ENCODE assay signal across 1 cellular context in genomic region chr16:14629919-14630619, GRCh38.
A peak's percentile ranks its signal among the peaks of the same experiment; 100 is the strongest.
TF ChIP-seq lines count a peak whose summit lies in the region.

A gene with protein sequence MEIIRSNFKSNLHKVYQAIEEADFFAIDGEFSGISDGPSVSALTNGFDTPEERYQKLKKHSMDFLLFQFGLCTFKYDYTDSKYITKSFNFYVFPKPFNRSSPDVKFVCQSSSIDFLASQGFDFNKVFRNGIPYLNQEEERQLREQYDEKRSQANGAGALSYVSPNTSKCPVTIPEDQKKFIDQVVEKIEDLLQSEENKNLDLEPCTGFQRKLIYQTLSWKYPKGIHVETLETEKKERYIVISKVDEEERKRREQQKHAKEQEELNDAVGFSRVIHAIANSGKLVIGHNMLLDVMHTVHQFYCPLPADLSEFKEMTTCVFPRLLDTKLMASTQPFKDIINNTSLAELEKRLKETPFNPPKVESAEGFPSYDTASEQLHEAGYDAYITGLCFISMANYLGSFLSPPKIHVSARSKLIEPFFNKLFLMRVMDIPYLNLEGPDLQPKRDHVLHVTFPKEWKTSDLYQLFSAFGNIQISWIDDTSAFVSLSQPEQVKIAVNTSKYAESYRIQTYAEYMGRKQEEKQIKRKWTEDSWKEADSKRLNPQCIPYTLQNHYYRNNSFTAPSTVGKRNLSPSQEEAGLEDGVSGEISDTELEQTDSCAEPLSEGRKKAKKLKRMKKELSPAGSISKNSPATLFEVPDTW (minus strand): TSS chr16:14630260. CDS start chr16:14630125, 135 bp downstream.

TF ChIP-seq in HepG2, 621 proteins besides CTCF, POLR2A, EP300 and RAD21 (continued from another document and continues in another):
- TF ChIP-seq ZNF580 (CRISPR knock-in tag; IDR thresholded peaks at IDR 0.05; ENCODE audit: borderline replicate concordance, low read depth), result peak; percentile 76; the same call in 1 of the 2 replicates
- TF ChIP-seq ZBTB21 (CRISPR knock-in tag; IDR thresholded peaks at IDR 0.05), result peak; percentile 82
- TF ChIP-seq, protein P1, sequence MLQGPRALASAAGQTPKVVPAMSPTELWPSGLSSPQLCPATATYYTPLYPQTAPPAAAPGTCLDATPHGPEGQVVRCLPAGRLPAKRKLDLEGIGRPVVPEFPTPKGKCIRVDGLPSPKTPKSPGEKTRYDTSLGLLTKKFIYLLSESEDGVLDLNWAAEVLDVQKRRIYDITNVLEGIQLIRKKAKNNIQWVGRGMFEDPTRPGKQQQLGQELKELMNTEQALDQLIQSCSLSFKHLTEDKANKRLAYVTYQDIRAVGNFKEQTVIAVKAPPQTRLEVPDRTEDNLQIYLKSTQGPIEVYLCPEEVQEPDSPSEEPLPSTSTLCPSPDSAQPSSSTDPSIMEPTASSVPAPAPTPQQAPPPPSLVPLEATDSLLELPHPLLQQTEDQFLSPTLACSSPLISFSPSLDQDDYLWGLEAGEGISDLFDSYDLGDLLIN (CRISPR knock-in tag; IDR thresholded peaks at IDR 0.05; ENCODE audit: borderline replicate concordance), result peak; percentile 96; the same call in 1 of the 2 replicates
- TF ChIP-seq ZNF557 (CRISPR knock-in tag; IDR thresholded peaks at IDR 0.05), result peak; percentile 55
- peak; percentile 58 for TF ChIP-seq ZSCAN25 (CRISPR knock-in tag; IDR thresholded peaks at IDR 0.05)
- no peak; the same call in 1 of the 2 replicates for TF ChIP-seq FUBP1 (CRISPR knock-in tag; IDR thresholded peaks at IDR 0.05; ENCODE audit: borderline replicate concordance)
- TF ChIP-seq, protein P2, sequence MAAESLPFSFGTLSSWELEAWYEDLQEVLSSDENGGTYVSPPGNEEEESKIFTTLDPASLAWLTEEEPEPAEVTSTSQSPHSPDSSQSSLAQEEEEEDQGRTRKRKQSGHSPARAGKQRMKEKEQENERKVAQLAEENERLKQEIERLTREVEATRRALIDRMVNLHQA (CRISPR knock-in tag; IDR thresholded peaks at IDR 0.05), result 0 out of 2 replicates have a peak, but pooled peaks have one; percentile 30
- peak; percentile 89 for TF ChIP-seq CREB1 (IDR thresholded peaks at IDR 0.05)
- TF ChIP-seq CREB1 (CRISPR knock-in tag; IDR thresholded peaks at IDR 0.05), result no peak
- TF ChIP-seq, protein P3, sequence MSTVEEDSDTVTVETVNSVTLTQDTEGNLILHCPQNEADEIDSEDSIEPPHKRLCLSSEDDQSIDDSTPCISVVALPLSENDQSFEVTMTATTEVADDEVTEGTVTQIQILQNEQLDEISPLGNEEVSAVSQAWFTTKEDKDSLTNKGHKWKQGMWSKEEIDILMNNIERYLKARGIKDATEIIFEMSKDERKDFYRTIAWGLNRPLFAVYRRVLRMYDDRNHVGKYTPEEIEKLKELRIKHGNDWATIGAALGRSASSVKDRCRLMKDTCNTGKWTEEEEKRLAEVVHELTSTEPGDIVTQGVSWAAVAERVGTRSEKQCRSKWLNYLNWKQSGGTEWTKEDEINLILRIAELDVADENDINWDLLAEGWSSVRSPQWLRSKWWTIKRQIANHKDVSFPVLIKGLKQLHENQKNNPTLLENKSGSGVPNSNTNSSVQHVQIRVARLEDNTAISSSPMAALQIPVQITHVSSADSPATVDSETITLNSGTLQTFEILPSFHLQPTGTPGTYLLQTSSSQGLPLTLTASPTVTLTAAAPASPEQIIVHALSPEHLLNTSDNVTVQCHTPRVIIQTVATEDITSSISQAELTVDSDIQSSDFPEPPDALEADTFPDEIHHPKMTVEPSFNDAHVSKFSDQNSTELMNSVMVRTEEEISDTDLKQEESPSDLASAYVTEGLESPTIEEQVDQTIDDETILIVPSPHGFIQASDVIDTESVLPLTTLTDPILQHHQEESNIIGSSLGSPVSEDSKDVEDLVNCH (CRISPR knock-in tag; IDR thresholded peaks at IDR 0.05), result no peak
- TF ChIP-seq ZNF207 (IDR thresholded peaks at IDR 0.05; ENCODE audit: borderline replicate concordance), result no peak
- TF ChIP-seq ZNF720 (CRISPR knock-in tag; IDR thresholded peaks at IDR 0.05), result no peak
- TF ChIP-seq SAFB2 (CRISPR knock-in tag; IDR thresholded peaks at IDR 0.05; ENCODE audit: borderline replicate concordance, low read depth), result peak; percentile 98
- 0 out of 2 replicates have a peak, but pooled peaks have one; percentile 69 for TF ChIP-seq PHF21A (CRISPR knock-in tag; IDR thresholded peaks at IDR 0.05)
- no peak for TF ChIP-seq RELA (CRISPR knock-in tag; IDR thresholded peaks at IDR 0.05)
- TF ChIP-seq ATF7-NPFF (CRISPR knock-in tag; IDR thresholded peaks at IDR 0.05; ENCODE audit: low read depth), result peak; percentile 97
- TF ChIP-seq FOXJ3 (CRISPR knock-in tag; IDR thresholded peaks at IDR 0.05; ENCODE audit: borderline replicate concordance), result peak; percentile 62; the same call in 1 of the 2 replicates
- TF ChIP-seq, protein P4, sequence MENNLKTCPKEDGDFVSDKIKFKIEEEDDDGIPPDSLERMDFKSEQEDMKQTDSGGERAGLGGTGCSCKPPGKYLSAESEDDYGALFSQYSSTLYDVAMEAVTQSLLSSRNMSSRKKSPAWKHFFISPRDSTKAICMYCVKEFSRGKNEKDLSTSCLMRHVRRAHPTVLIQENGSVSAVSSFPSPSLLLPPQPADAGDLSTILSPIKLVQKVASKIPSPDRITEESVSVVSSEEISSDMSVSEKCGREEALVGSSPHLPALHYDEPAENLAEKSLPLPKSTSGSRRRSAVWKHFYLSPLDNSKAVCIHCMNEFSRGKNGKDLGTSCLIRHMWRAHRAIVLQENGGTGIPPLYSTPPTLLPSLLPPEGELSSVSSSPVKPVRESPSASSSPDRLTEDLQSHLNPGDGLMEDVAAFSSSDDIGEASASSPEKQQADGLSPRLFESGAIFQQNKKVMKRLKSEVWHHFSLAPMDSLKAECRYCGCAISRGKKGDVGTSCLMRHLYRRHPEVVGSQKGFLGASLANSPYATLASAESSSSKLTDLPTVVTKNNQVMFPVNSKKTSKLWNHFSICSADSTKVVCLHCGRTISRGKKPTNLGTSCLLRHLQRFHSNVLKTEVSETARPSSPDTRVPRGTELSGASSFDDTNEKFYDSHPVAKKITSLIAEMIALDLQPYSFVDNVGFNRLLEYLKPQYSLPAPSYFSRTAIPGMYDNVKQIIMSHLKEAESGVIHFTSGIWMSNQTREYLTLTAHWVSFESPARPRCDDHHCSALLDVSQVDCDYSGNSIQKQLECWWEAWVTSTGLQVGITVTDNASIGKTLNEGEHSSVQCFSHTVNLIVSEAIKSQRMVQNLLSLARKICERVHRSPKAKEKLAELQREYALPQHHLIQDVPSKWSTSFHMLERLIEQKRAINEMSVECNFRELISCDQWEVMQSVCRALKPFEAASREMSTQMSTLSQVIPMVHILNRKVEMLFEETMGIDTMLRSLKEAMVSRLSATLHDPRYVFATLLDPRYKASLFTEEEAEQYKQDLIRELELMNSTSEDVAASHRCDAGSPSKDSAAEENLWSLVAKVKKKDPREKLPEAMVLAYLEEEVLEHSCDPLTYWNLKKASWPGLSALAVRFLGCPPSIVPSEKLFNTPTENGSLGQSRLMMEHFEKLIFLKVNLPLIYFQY (CRISPR knock-in tag; IDR thresholded peaks at IDR 0.05; ENCODE audit: borderline replicate concordance), result peak; percentile 68; the same call in 1 of the 2 replicates
- TF ChIP-seq ZNF619 (CRISPR knock-in tag; IDR thresholded peaks at IDR 0.05), result no peak; the same call in 1 of the 2 replicates
- no peak for TF ChIP-seq EZH2 (conservative IDR thresholded peaks at IDR 0.05; ENCODE audit: low read depth, low read length)
- no peak; the same call in 1 of the 2 replicates for TF ChIP-seq TFE3 (CRISPR knock-in tag; IDR thresholded peaks at IDR 0.05)
- no peak for TF ChIP-seq RORA (CRISPR knock-in tag; IDR thresholded peaks at IDR 0.05)
- peak; percentile 93; the same call in 1 of the 2 replicates for TF ChIP-seq ZNF598 (CRISPR knock-in tag; IDR thresholded peaks at IDR 0.05; ENCODE audit: borderline replicate concordance)
- no peak for TF ChIP-seq NFRKB (IDR thresholded peaks at IDR 0.05)
- peak; percentile 87; the same call in 1 of the 2 replicates for TF ChIP-seq ZSCAN12 (CRISPR knock-in tag; IDR thresholded peaks at IDR 0.05)
- TF ChIP-seq KMT2A (CRISPR knock-in tag; IDR thresholded peaks at IDR 0.05), result peak; percentile 99
- peak; percentile 98 for TF ChIP-seq IRX3 (CRISPR knock-in tag; IDR thresholded peaks at IDR 0.05; ENCODE audit: borderline replicate concordance, low read depth)
- no peak for TF ChIP-seq GTF2F1 (IDR thresholded peaks at IDR 0.05; ENCODE audit: low read length)
- TF ChIP-seq, protein P5, sequence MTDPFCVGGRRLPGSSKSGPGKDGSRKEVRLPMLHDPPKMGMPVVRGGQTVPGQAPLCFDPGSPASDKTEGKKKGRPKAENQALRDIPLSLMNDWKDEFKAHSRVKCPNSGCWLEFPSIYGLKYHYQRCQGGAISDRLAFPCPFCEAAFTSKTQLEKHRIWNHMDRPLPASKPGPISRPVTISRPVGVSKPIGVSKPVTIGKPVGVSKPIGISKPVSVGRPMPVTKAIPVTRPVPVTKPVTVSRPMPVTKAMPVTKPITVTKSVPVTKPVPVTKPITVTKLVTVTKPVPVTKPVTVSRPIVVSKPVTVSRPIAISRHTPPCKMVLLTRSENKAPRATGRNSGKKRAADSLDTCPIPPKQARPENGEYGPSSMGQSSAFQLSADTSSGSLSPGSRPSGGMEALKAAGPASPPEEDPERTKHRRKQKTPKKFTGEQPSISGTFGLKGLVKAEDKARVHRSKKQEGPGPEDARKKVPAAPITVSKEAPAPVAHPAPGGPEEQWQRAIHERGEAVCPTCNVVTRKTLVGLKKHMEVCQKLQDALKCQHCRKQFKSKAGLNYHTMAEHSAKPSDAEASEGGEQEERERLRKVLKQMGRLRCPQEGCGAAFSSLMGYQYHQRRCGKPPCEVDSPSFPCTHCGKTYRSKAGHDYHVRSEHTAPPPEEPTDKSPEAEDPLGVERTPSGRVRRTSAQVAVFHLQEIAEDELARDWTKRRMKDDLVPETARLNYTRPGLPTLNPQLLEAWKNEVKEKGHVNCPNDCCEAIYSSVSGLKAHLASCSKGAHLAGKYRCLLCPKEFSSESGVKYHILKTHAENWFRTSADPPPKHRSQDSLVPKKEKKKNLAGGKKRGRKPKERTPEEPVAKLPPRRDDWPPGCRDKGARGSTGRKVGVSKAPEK (CRISPR knock-in tag; IDR thresholded peaks at IDR 0.05; ENCODE audit: borderline replicate concordance), result no peak
- TF ChIP-seq BCL6 (CRISPR knock-in tag; IDR thresholded peaks at IDR 0.05), result peak; percentile 66
- peak; percentile 96 for TF ChIP-seq ELF3 (CRISPR knock-in tag; IDR thresholded peaks at IDR 0.05)
- TF ChIP-seq ZSCAN9 (CRISPR knock-in tag; IDR thresholded peaks at IDR 0.05; ENCODE audit: borderline replicate concordance), result peak; percentile 61
- TF ChIP-seq MBD4 (IDR thresholded peaks at IDR 0.05; ENCODE audit: borderline replicate concordance, low read length), result no peak
- TF ChIP-seq ZNF570 (CRISPR knock-in tag; IDR thresholded peaks at IDR 0.05; ENCODE audit: borderline replicate concordance), result 0 out of 2 replicates have a peak, but pooled peaks have one; percentile 90
- TF ChIP-seq HOXD1 (CRISPR knock-in tag; IDR thresholded peaks at IDR 0.05), result peak; percentile 67
- TF ChIP-seq, protein P6, sequence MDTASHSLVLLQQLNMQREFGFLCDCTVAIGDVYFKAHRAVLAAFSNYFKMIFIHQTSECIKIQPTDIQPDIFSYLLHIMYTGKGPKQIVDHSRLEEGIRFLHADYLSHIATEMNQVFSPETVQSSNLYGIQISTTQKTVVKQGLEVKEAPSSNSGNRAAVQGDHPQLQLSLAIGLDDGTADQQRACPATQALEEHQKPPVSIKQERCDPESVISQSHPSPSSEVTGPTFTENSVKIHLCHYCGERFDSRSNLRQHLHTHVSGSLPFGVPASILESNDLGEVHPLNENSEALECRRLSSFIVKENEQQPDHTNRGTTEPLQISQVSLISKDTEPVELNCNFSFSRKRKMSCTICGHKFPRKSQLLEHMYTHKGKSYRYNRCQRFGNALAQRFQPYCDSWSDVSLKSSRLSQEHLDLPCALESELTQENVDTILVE (CRISPR knock-in tag; IDR thresholded peaks at IDR 0.05), result peak; percentile 93
- peak; percentile 82; the same call in 1 of the 2 replicates for TF ChIP-seq KDM2A (CRISPR knock-in tag; IDR thresholded peaks at IDR 0.05; ENCODE audit: borderline replicate concordance, low read depth)
- TF ChIP-seq NFIC (IDR thresholded peaks at IDR 0.05; ENCODE audit: low read length), result no peak
- TF ChIP-seq ZBTB3 (CRISPR knock-in tag; IDR thresholded peaks at IDR 0.05; ENCODE audit: borderline replicate concordance, low read depth), result peak; percentile 86
- TF ChIP-seq, protein P7, sequence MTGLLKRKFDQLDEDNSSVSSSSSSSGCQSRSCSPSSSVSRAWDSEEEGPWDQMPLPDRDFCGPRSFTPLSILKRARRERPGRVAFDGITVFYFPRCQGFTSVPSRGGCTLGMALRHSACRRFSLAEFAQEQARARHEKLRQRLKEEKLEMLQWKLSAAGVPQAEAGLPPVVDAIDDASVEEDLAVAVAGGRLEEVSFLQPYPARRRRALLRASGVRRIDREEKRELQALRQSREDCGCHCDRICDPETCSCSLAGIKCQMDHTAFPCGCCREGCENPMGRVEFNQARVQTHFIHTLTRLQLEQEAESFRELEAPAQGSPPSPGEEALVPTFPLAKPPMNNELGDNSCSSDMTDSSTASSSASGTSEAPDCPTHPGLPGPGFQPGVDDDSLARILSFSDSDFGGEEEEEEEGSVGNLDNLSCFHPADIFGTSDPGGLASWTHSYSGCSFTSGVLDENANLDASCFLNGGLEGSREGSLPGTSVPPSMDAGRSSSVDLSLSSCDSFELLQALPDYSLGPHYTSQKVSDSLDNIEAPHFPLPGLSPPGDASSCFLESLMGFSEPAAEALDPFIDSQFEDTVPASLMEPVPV (CRISPR knock-in tag; IDR thresholded peaks at IDR 0.05), result peak; percentile 96; the same call in 1 of the 2 replicates
- TF ChIP-seq GABPB1 (CRISPR knock-in tag; IDR thresholded peaks at IDR 0.05), result peak; percentile 96
- peak; percentile 97 for TF ChIP-seq HOXA3 (CRISPR knock-in tag; IDR thresholded peaks at IDR 0.05)
